16 cellular contexts compared by ENCODE assay signal in the genomic region with DNA sequence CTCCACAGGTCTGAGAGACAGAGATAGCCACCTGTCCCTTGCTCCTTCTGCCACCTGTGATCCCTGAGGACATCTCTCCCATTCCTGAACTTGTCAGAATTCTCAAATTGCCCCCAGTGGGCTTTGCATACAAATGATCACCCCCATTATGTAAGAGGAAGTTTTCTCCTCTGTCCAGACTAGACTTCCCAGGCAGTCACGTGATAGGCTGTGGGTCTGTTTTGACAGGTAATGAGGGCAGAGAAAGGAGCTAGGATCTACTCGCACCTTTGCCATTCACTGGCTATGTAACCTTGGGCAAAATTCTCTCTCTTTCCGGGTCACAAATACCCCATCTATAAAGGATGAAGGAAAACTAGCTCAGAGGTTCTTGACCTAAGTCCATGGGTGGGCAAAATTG. TPM values are rescaled to one million over a fixed set of nuclear protein-coding genes. Genes with fewer than 3 reads are reported as not detected.
DNase-seq lines count a peak whose midpoint lies in the region; ATAC-seq and TF ChIP-seq lines count a peak whose summit lies in the region.
"Had no signal": no experiment of that assay in that cellular context is flagged by ENCODE, and none has a peak within 500 bp of the region (broad histone marks: within the 10 kb centered on the region; RNA-seq: fewer than 3 reads in every experiment).

No MANE protein-coding gene starts in this region.

- H3K27ac ChIP-seq in colonic mucosa (peak overlapping the region; percentile 28), neuronal stem cell (replicated peaks; ENCODE audit: low read length) (no peak overlapping the region)
- H3K27ac ChIP-seq: A549 had no signal

- H3K79me1 ChIP-seq in neuronal stem cell (ENCODE audit: low read depth, low read length) = no peaks in the 10 kb centered on the region

- H2AFZ ChIP-seq in neuronal stem cell (ENCODE audit: low read length) = no peak overlapping the region
- H2AFZ ChIP-seq: GM23338 had no signal

- ATAC-seq in HG02970 (IDR thresholded peaks at IDR 0.05; ENCODE audit: low FRiP score, unreplicated experiment) = no peak
- ATAC-seq: A549, GM23338 had no signal

- peak overlapping the region; percentile 65 for H2AK5ac ChIP-seq in neuronal stem cell (ENCODE audit: low read depth, low read length)

- H3K27ac Mint-ChIP-seq in IgD-negative memory B cell (peak overlapping the region in 2 of 3 donors; percentile 45 to 91), type B pancreatic cell (peak overlapping the region; percentile 57)
- H3K27ac Mint-ChIP-seq: CD4-positive, alpha-beta memory T cell; GM23338 had no signal

- H3K27me3 ChIP-seq in colonic mucosa (no peaks in the 10 kb centered on the region), neuronal stem cell (ENCODE audit: control insufficient read depth in 3 of 3, insufficient read depth in 3 of 3, low read depth in 1 of 3, low read length in 3 of 3) (peaks cover 0 to 34% (median 0%) of the 10 kb centered on the region in 3 experiments)

- H3K9me3 Mint-ChIP-seq in IgD-negative memory B cell (no peaks in the 10 kb centered on the region), type B pancreatic cell (no peaks in the 10 kb centered on the region)
- H3K9me3 Mint-ChIP-seq: GM23338 had no signal

- H2BK5ac ChIP-seq in neuronal stem cell (ENCODE audit: low read length) = no peak overlapping the region

- H3K4me2 ChIP-seq in neuronal stem cell (ENCODE audit: insufficient read depth, low read length, poor library complexity, severe bottlenecking) = no peak overlapping the region
- H3K4me2 ChIP-seq: A549, GM23338 had no signal

- no peaks in the 10 kb centered on the region for H3K36me3 ChIP-seq in colonic mucosa
- H3K36me3 ChIP-seq in neuronal stem cell (replicated peaks in 1 of 2; ENCODE audit: control insufficient read depth in 2 of 2, insufficient read depth in 2 of 2, low read length in 2 of 2) = no peaks in the 10 kb centered on the region

- no peak overlapping the region for H2BK12ac ChIP-seq in neuronal stem cell (ENCODE audit: low read length)

- H3K4me1 ChIP-seq in colonic mucosa (peaks cover 17% of the 10 kb centered on the region), neuronal stem cell (ENCODE audit: control insufficient read depth in 2 of 2, insufficient read depth in 1 of 2, low read depth in 1 of 2, low read length in 2 of 2) (peaks cover 4 to 14% of the 10 kb centered on the region in 2 donors)

- H3K27me3 Mint-ChIP-seq in IgD-negative memory B cell = no peaks in the 10 kb centered on the region
- H3K27me3 Mint-ChIP-seq in type B pancreatic cell = no peaks in the 10 kb centered on the region

- peak overlapping the region; percentile 31 for H3K4ac ChIP-seq in neuronal stem cell (ENCODE audit: low read length)

- H3K18ac ChIP-seq in neuronal stem cell (ENCODE audit: low read length) = no peak overlapping the region

- H3K9ac ChIP-seq in colonic mucosa (ENCODE audit: low read depth in 2 of 2, low read length in 2 of 2) (peak overlapping the region in 1 of 2 donors; percentile 30), neuronal stem cell (ENCODE audit: low read depth, low read length, poor library complexity) (no peak overlapping the region)

- H3K14ac ChIP-seq in neuronal stem cell (ENCODE audit: low read length) = no peak overlapping the region

- no CpG with 5 or more reads among the region's 3 CpGs for WGBS in neuronal stem cell (ENCODE audit: extremely low coverage in 2 of 2, insufficient read length in 2 of 2, insufficient replicate concordance in 1 of 2), 2 donors

- DNase-seq in colonic mucosa (peak; percentile 53), neuronal stem cell (ENCODE audit: low spot score) (no peak), type B pancreatic cell (ENCODE audit: extremely low spot score, unreplicated experiment) (no peak), Ammon's horn (ENCODE audit: low spot score) (no peak)
- no peak for DNase-seq in activated CD4-positive, alpha-beta T cell treated with anti-CD3 and anti-CD28 coated beads for 48 hours
- DNase-seq: C1 segment of cervical spinal cord; CD4-positive, alpha-beta memory T cell; COR-L47; DMS153; DND-41; GDM1; H7 had no signal

- no peak overlapping the region for H2BK120ac ChIP-seq in neuronal stem cell (ENCODE audit: low read depth, low read length)

- H3K4me3 Mint-ChIP-seq in IgD-negative memory B cell (no peak overlapping the region), type B pancreatic cell (no peak overlapping the region)
- H3K4me3 Mint-ChIP-seq: CD4-positive, alpha-beta memory T cell; GM23338 had no signal

- H4K91ac ChIP-seq in neuronal stem cell (ENCODE audit: low read depth, low read length, poor library complexity) = no peak overlapping the region

- H3K9me3 ChIP-seq in colonic mucosa = no peaks in the 10 kb centered on the region
- no peaks in the 10 kb centered on the region for H3K9me3 ChIP-seq in neuronal stem cell (replicated peaks in 1 of 2; ENCODE audit: control insufficient read depth in 2 of 2, insufficient read depth in 1 of 2, low read depth in 1 of 2, low read length in 2 of 2)
- H3K9me3 ChIP-seq: A549 had no signal

- H3K23ac ChIP-seq in neuronal stem cell (ENCODE audit: low read depth, low read length, poor library complexity) = no peak overlapping the region

- H3K4me3 ChIP-seq in colonic mucosa (no peak overlapping the region), neuronal stem cell (ENCODE audit: low read length in 2 of 2) (no peak overlapping the region)
- H3K4me3 ChIP-seq: A549, GM23338 had no signal

- no peaks in the 10 kb centered on the region for H3K36me3 Mint-ChIP-seq in IgD-negative memory B cell
- H3K36me3 Mint-ChIP-seq in type B pancreatic cell = no peaks in the 10 kb centered on the region
- H3K36me3 Mint-ChIP-seq: CD4-positive, alpha-beta memory T cell had no signal

- intact Hi-C loops in colonic mucosa (cut with DNase I) = no loop called here

- H3K4me1 Mint-ChIP-seq in IgD-negative memory B cell (peaks cover 0 to 4% (median 0%) of the 10 kb centered on the region in 3 donors), type B pancreatic cell (ENCODE audit: unreplicated experiment) (peaks cover 16% of the 10 kb centered on the region)

- no peak overlapping the region for H2BK15ac ChIP-seq in neuronal stem cell (ENCODE audit: low read length)

- H4K8ac ChIP-seq in neuronal stem cell (ENCODE audit: low read depth, low read length) = no peak overlapping the region

- TF ChIP-seq CTCF in colonic mucosa (IDR thresholded peaks at IDR 0.05) (no peak), type B pancreatic cell (conservative IDR thresholded peaks at IDR 0.05) (no peak)

RNA-seq across cellular contexts. Expression of a gene that starts 21.4 kb away (rescaled TPM):
- polyA plus RNA-seq in IgD-negative memory B cell = 31.7 TPM
- total RNA-seq in colonic mucosa (100 to 1,000 TPM; 285 to 392 TPM), type B pancreatic cell (ENCODE audit: low replicate concordance) (152 and 202 TPM in 2 replicates)
- polyA plus RNA-seq in neuronal stem cell (2013, experiment 1 of 2) = 37.0 TPM
- 37.5 TPM for polyA plus RNA-seq in neuronal stem cell (2013, experiment 2 of 2)
